21 cellular contexts compared by ENCODE assay signal in genomic region chr17:1641065-1641403, GRCh38. TPM values are rescaled to one million over a fixed set of nuclear protein-coding genes. Genes with fewer than 3 reads are reported as not detected.
DNase-seq lines count a peak whose midpoint lies in the region; ATAC-seq and TF ChIP-seq lines count a peak whose summit lies in the region.
"Had no signal": no experiment of that assay in that cellular context is flagged by ENCODE, and none has a peak within 500 bp of the region (broad histone marks: within the 10 kb centered on the region; RNA-seq: fewer than 3 reads in every experiment).

No MANE protein-coding gene starts in this region.

- POLR2A ChIA-PET in activated B cell treated with CpG ODN at 0.5 μM for 24 hours (lab: Charles Lee) = interaction anchor here (0.9 to 1.7 kb wide), 2 partner anchors 11 to 48 kb away, joined by 3 to 5 read pairs; no protein-coding TSS in a partner anchor

- no peak overlapping the region for H2BK120ac ChIP-seq in H9 (ENCODE audit: low read depth, low read length, poor library complexity, severe bottlenecking)

- no peaks in the 10 kb centered on the region for H3K79me1 ChIP-seq in H9 (ENCODE audit: insufficient read depth, low read depth, low read length, poor library complexity, severe bottlenecking)

- H3K9me3 ChIP-seq in H9 (ENCODE audit: control insufficient read depth, low read depth, low read length) = no peaks in the 10 kb centered on the region
- H3K9me3 ChIP-seq: esophagus muscularis mucosa, gastroesophageal sphincter, mucosa of descending colon, neutrophil, right atrium auricular region, thoracic aorta had no signal

- TF ChIP-seq CTCF in H9 (conservative IDR thresholded peaks at IDR 0.05) (peak; percentile 20; the same call in 1 of the 3 replicates), activated B cell treated with CpG ODN at 0.5 μM for 24 hours (IDR thresholded peaks at IDR 0.05) (no peak), neural crest cell (conservative IDR thresholded peaks at IDR 0.05) (no peak)

- H3K9ac ChIP-seq in H9 (ENCODE audit: extremely low read depth, insufficient read length, low read length) = no peak overlapping the region

- ATAC-seq in activated B cell treated with CpG ODN at 0.5 μM for 24 hours (ENCODE audit: low read depth) (no peak), GM19467 (IDR thresholded peaks at IDR 0.05; ENCODE audit: unreplicated experiment) (no peak)
- ATAC-seq: CD8-positive, alpha-beta T cell; gastroesophageal sphincter; mucosa of descending colon; stimulated activated memory B cell treated with anti-CD40 and anti-IgM and Interleukin-4, amounts not matched to agents 10 μg/mL and 1 μg/mL and 100 μg/mL, for 72 hours had no signal

- no peak overlapping the region for H2BK5ac ChIP-seq in H9 (ENCODE audit: insufficient read length, low read length)

- H3K27ac ChIP-seq in H9 (ENCODE audit: insufficient read length, low read depth, low read length) = no peak overlapping the region
- H3K27ac ChIP-seq: esophagus muscularis mucosa, gastroesophageal sphincter, neutrophil, right atrium auricular region, thoracic aorta had no signal

- H3K14ac ChIP-seq in H9 (ENCODE audit: insufficient read depth, low read length) = no peak overlapping the region

- no peak overlapping the region for H4K91ac ChIP-seq in H9 (ENCODE audit: insufficient read length, low read depth, low read length)

- WGBS in H9 (ENCODE audit: extremely low coverage, insufficient read length, low lambda C conversion rate) = no CpG with 5 or more reads among the region's 12 CpGs

- no peak overlapping the region for H3K23ac ChIP-seq in H9 (ENCODE audit: insufficient read length, low read depth, low read length)

- H2AFZ ChIP-seq in H9 (ENCODE audit: low read length) = no peak overlapping the region

- no peak overlapping the region for H3K18ac ChIP-seq in H9 (ENCODE audit: insufficient read length, low read depth, low read length)

- no peak overlapping the region for H3T11ph ChIP-seq in H9 (ENCODE audit: low read length)

- no peak overlapping the region for H4K8ac ChIP-seq in H9 (replicated peaks; ENCODE audit: insufficient read length, low read depth, low read length)

- H3K79me2 ChIP-seq in H9 (ENCODE audit: insufficient read depth, low read length) = no peaks in the 10 kb centered on the region

- H2AK5ac ChIP-seq in H9 (ENCODE audit: insufficient read length, low read length) = no peak overlapping the region

- no peak overlapping the region for H3K4ac ChIP-seq in H9 (ENCODE audit: low read depth, low read length)

- H3K27ac Mint-ChIP-seq in H9 = peak overlapping the region in 2 of 3 experiments; percentile 26 to 56; a peak in 4 of 7 replicates
- peak overlapping the region; percentile 30 for H3K27ac Mint-ChIP-seq in activated B cell treated with CpG ODN at 0.5 μM for 24 hours
- no peak overlapping the region for H3K27ac Mint-ChIP-seq in neural crest cell (ENCODE audit: unreplicated experiment)
- H3K27ac Mint-ChIP-seq: activated CD4-positive, alpha-beta memory T cell treated with anti-CD3 and anti-CD28 coated beads, Interleukin-2, amount 10 ng/mL, durations not matched to agents 7 days and 5 days; CD8-positive, alpha-beta T cell; stimulated activated memory B cell treated with anti-CD40 and anti-IgM and Interleukin-4, amounts not matched to agents 10 μg/mL and 1 μg/mL and 100 μg/mL, for 72 hours had no signal

- no peak overlapping the region for H2BK15ac ChIP-seq in H9 (ENCODE audit: low read depth, low read length)

- H3K23me2 ChIP-seq in H9 (ENCODE audit: insufficient read length, low read depth, low read length, poor library complexity, severe bottlenecking) = no peaks in the 10 kb centered on the region

- peaks cover 9% of the 10 kb centered on the region for H3K27me3 Mint-ChIP-seq in H9 (ENCODE audit: low read depth)
- H3K27me3 Mint-ChIP-seq in activated B cell treated with CpG ODN at 0.5 μM for 24 hours = no peaks in the 10 kb centered on the region
- H3K27me3 Mint-ChIP-seq in neural crest cell (ENCODE audit: low read depth) = peaks cover 33% of the 10 kb centered on the region
- H3K27me3 Mint-ChIP-seq: activated CD4-positive, alpha-beta memory T cell treated with anti-CD3 and anti-CD28 coated beads, Interleukin-2, amount 10 ng/mL, durations not matched to agents 7 days and 5 days; central memory CD8-positive, alpha-beta T cell; stimulated activated memory B cell treated with anti-CD40 and anti-IgM and Interleukin-4, amounts not matched to agents 10 μg/mL and 1 μg/mL and 100 μg/mL, for 72 hours had no signal

- H3K36me3 Mint-ChIP-seq in H9 (ENCODE audit: insufficient read depth in 1 of 3, low read depth in 3 of 3) (peaks cover 0 to 2% (median 0%) of the 10 kb centered on the region in 3 experiments; a peak in 2 of 7 replicates), activated B cell treated with CpG ODN at 0.5 μM for 24 hours (ENCODE audit: low read depth) (no peaks in the 10 kb centered on the region), neural crest cell (ENCODE audit: low read depth) (no peaks in the 10 kb centered on the region)
- H3K36me3 Mint-ChIP-seq: CD8-positive, alpha-beta T cell had no signal

- peaks cover 5% of the 10 kb centered on the region; the same call in 1 of the 2 replicates for H3K4me1 ChIP-seq in H9 (ENCODE audit: insufficient read depth, low read length)

- no peak overlapping the region; a peak in 1 of 5 replicates for H3K4me3 Mint-ChIP-seq in H9
- H3K4me3 Mint-ChIP-seq in activated B cell treated with CpG ODN at 0.5 μM for 24 hours = no peak overlapping the region
- H3K4me3 Mint-ChIP-seq in neural crest cell = peak overlapping the region; percentile 33
- H3K4me3 Mint-ChIP-seq: activated CD4-positive, alpha-beta memory T cell treated with anti-CD3 and anti-CD28 coated beads, Interleukin-2, amount 10 ng/mL, durations not matched to agents 7 days and 5 days; CD8-positive, alpha-beta T cell; central memory CD8-positive, alpha-beta T cell; stimulated activated memory B cell treated with anti-CD40 and anti-IgM and Interleukin-4, amounts not matched to agents 10 μg/mL and 1 μg/mL and 100 μg/mL, for 72 hours had no signal

- peaks cover 27 to 45% of the 10 kb centered on the region in 2 experiments for H3K4me1 Mint-ChIP-seq in H9
- H3K4me1 Mint-ChIP-seq in activated B cell treated with CpG ODN at 0.5 μM for 24 hours = peaks cover 22% of the 10 kb centered on the region
- H3K4me1 Mint-ChIP-seq in neural crest cell = peaks cover 40% of the 10 kb centered on the region

- intact Hi-C loops in activated B cell treated with CpG ODN at 0.5 μM for 24 hours (cut with micrococcal nuclease) = loop anchor here (10.0 kb wide), 1 partner anchor 394 kb away; the partner anchor contains the start of gene DPH1

- no peaks in the 10 kb centered on the region for H4K20me1 ChIP-seq in H9 (ENCODE audit: control insufficient read depth, insufficient read depth, insufficient read length)

- H3K27me3 ChIP-seq in H9 (ENCODE audit: insufficient read depth, low read length) = no peaks in the 10 kb centered on the region; the same call in 1 of the 2 replicates
- H3K27me3 ChIP-seq: esophagus muscularis mucosa, gastroesophageal sphincter, right atrium auricular region had no signal

- H3K56ac ChIP-seq in H9 (ENCODE audit: insufficient read length, low read depth, low read length) = no peak overlapping the region

- no peak overlapping the region for H4K5ac ChIP-seq in H9 (ENCODE audit: insufficient read length, low read depth, low read length)

- H2BK20ac ChIP-seq in H9 (ENCODE audit: low read depth, low read length, poor library complexity, severe bottlenecking) = no peak overlapping the region

- H3K9me3 Mint-ChIP-seq in H9 (peaks cover 0 to 8% of the 10 kb centered on the region in 2 experiments; a peak in 1 of 5 replicates), activated B cell treated with CpG ODN at 0.5 μM for 24 hours (no peaks in the 10 kb centered on the region), neural crest cell (no peaks in the 10 kb centered on the region)
- H3K9me3 Mint-ChIP-seq: activated CD4-positive, alpha-beta memory T cell treated with anti-CD3 and anti-CD28 coated beads, Interleukin-2, amount 10 ng/mL, durations not matched to agents 7 days and 5 days; CD8-positive, alpha-beta T cell; central memory CD8-positive, alpha-beta T cell; stimulated activated memory B cell treated with anti-CD40 and anti-IgM and Interleukin-4, amounts not matched to agents 10 μg/mL and 1 μg/mL and 100 μg/mL, for 72 hours had no signal

- CTCF ChIA-PET in activated B cell treated with CpG ODN at 0.5 μM for 24 hours (lab: Charles Lee) = interaction anchor here (1.6 kb wide), 1 partner anchor 11 kb away, joined by 3 read pairs; no protein-coding TSS in a partner anchor

- DNase-seq in H9 = no peak
- no peak for DNase-seq in activated B cell treated with CpG ODN at 0.5 μM for 24 hours
- no peak for DNase-seq in neural crest cell (ENCODE audit: low read depth, low spot score)
- no peak for DNase-seq in stimulated activated CD4-positive, alpha-beta T cell treated with anti-CD3 and anti-CD28 coated beads, Interleukin-4, amount 100 ng/mL, for 4 hours
- DNase-seq in MV-4-11 (lab: John Stamatoyannopoulos, UW) = no peak
- DNase-seq: activated CD4-positive, alpha-beta memory T cell treated with anti-CD3 and anti-CD28 coated beads, Interleukin-2, amount 10 ng/mL, durations not matched to agents 7 days and 5 days; activated naive CD4-positive, alpha-beta T cell; amniotic stem cell; CD8-positive, alpha-beta T cell; HCEC 1CT; mucosa of descending colon; NCI-H1436; NCI-H69 had no signal

- no peak overlapping the region for H2BK12ac ChIP-seq in H9 (ENCODE audit: insufficient read length, low read depth, low read length)

- no peak overlapping the region for H3K4me2 ChIP-seq in H9 (ENCODE audit: insufficient read depth, insufficient read length, low read length)

RNA-seq across cellular contexts. Expression of gene SCARF1, which starts 4.5 kb away (rescaled TPM):
- total RNA-seq in H9 (2021) (2.1 and 2.4 TPM in 2 replicates), activated B cell treated with CpG ODN at 0.5 μM for 24 hours (6.6 and 8.0 TPM in 2 replicates), neural crest cell (0.42 and 1.1 TPM in 2 replicates)

RNA-seq across cellular contexts. Expression of gene RILP, which starts 8.6 kb away (rescaled TPM):
- 5.4 and 6.0 TPM in 2 replicates for total RNA-seq in H9 (2021)
- total RNA-seq in activated B cell treated with CpG ODN at 0.5 μM for 24 hours = 9.7 and 9.8 TPM in 2 replicates
- 1.2 and 1.8 TPM in 2 replicates for total RNA-seq in neural crest cell

RNA-seq across cellular contexts. Expression of gene SLC43A2, which starts 12.4 kb away (rescaled TPM):
- total RNA-seq in H9 (2021) (11.8 and 12.9 TPM in 2 replicates), activated B cell treated with CpG ODN at 0.5 μM for 24 hours (148 and 167 TPM in 2 replicates), neural crest cell (13.9 and 15.5 TPM in 2 replicates)

RNA-seq across cellular contexts. Expression of gene PRPF8, which starts 43.6 kb away (rescaled TPM):
- total RNA-seq in H9 (2021) (402 and 408 TPM in 2 replicates), activated B cell treated with CpG ODN at 0.5 μM for 24 hours (401 and 442 TPM in 2 replicates), neural crest cell (449 and 459 TPM in 2 replicates)
